8 cellular contexts compared by ENCODE assay signal in genomic region chr5:66864240-66864884, GRCh38.
DNase-seq lines count a peak whose midpoint lies in the region; ATAC-seq, FAIRE-seq and TF ChIP-seq lines count a peak whose summit lies in the region.

No MANE protein-coding gene starts in this region.

- H3K27me3 Mint-ChIP-seq in activated naive CD8-positive, alpha-beta T cell treated with anti-CD3 and anti-CD28 coated beads, Interleukin-2, amount 10 ng/mL, durations not matched to agents 7 days and 5 days, result peaks cover 20% of the 10 kb centered on the region
- H3K27me3 Mint-ChIP-seq in activated naive CD8-positive, alpha-beta T cell treated with anti-CD3 and anti-CD28 coated beads for 36 hours, result peaks cover 54% of the 10 kb centered on the region
- H3K27me3 Mint-ChIP-seq in mesothelial cell of epicardium (ENCODE audit: low read depth), result no peaks in the 10 kb centered on the region

- H3K27ac ChIP-seq in PC-9 (no peak overlapping the region), small intestine (ENCODE audit: low read depth in 1 of 2, low read length in 1 of 2) (no peak overlapping the region), aorta (ENCODE audit: low read depth in 1 of 2, low read length in 2 of 2) (no peak overlapping the region)

- 72 to 78% (median 75%) methylated on average over 10 of the region's 10 CpGs for WGBS in small intestine, 3 donors
- WGBS in aorta, 2 donors, result 80% methylated on average over 10 of the region's 10 CpGs

- H3K27ac Mint-ChIP-seq in activated naive CD8-positive, alpha-beta T cell treated with anti-CD3 and anti-CD28 coated beads, Interleukin-2, amount 10 ng/mL, durations not matched to agents 7 days and 5 days, result no peak overlapping the region
- no peak overlapping the region for H3K27ac Mint-ChIP-seq in activated naive CD8-positive, alpha-beta T cell treated with anti-CD3 and anti-CD28 coated beads for 36 hours
- H3K27ac Mint-ChIP-seq in mesothelial cell of epicardium, result no peak overlapping the region

- H3K9me2 ChIP-seq in PC-9 (ENCODE audit: insufficient read depth), result no peaks in the 10 kb centered on the region

- no peaks in the 10 kb centered on the region for H3K36me3 Mint-ChIP-seq in activated naive CD8-positive, alpha-beta T cell treated with anti-CD3 and anti-CD28 coated beads, Interleukin-2, amount 10 ng/mL, durations not matched to agents 7 days and 5 days
- H3K36me3 Mint-ChIP-seq in activated naive CD8-positive, alpha-beta T cell treated with anti-CD3 and anti-CD28 coated beads for 36 hours, result peaks cover 1% of the 10 kb centered on the region
- no peaks in the 10 kb centered on the region for H3K36me3 Mint-ChIP-seq in mesothelial cell of epicardium

- no peaks in the 10 kb centered on the region for H3K9me3 Mint-ChIP-seq in activated naive CD8-positive, alpha-beta T cell treated with anti-CD3 and anti-CD28 coated beads, Interleukin-2, amount 10 ng/mL, durations not matched to agents 7 days and 5 days
- H3K9me3 Mint-ChIP-seq in activated naive CD8-positive, alpha-beta T cell treated with anti-CD3 and anti-CD28 coated beads for 36 hours, result no peaks in the 10 kb centered on the region
- no peaks in the 10 kb centered on the region for H3K9me3 Mint-ChIP-seq in mesothelial cell of epicardium

- H3K4me2 ChIP-seq in PC-9, result no peak overlapping the region

- H3K4me1 ChIP-seq in PC-9 (replicated peaks; ENCODE audit: insufficient read depth) (peaks cover 19% of the 10 kb centered on the region), small intestine (ENCODE audit: control insufficient read depth in 2 of 2, insufficient read depth in 1 of 2, low read depth in 1 of 2, low read length in 1 of 2) (no peaks in the 10 kb centered on the region), aorta (ENCODE audit: control insufficient read depth in 1 of 2, insufficient read depth in 2 of 2, low read length in 2 of 2) (no peaks in the 10 kb centered on the region)

- H3K4me1 Mint-ChIP-seq in activated naive CD8-positive, alpha-beta T cell treated with anti-CD3 and anti-CD28 coated beads, Interleukin-2, amount 10 ng/mL, durations not matched to agents 7 days and 5 days, result peaks cover 3% of the 10 kb centered on the region
- no peaks in the 10 kb centered on the region for H3K4me1 Mint-ChIP-seq in activated naive CD8-positive, alpha-beta T cell treated with anti-CD3 and anti-CD28 coated beads for 36 hours
- H3K4me1 Mint-ChIP-seq in mesothelial cell of epicardium, result peaks cover 58% of the 10 kb centered on the region

- H3K9me3 ChIP-seq in PC-9 (ENCODE audit: insufficient read depth, low read depth) (no peaks in the 10 kb centered on the region), small intestine (ENCODE audit: control insufficient read depth, low read depth) (no peaks in the 10 kb centered on the region), aorta (ENCODE audit: control insufficient read depth, low read length) (no peaks in the 10 kb centered on the region)

- intact Hi-C loops in PC-9 (cut with micrococcal nuclease; ENCODE audit: unreplicated experiment), result loop anchor here (2.0 kb wide), 2 partner anchors 50 to 694 kb away; no protein-coding TSS in a partner anchor
- intact Hi-C loops in aorta (cut with DNase I), result no loop called here

- POLR2A ChIA-PET in activated naive CD8-positive, alpha-beta T cell treated with anti-CD3 and anti-CD28 coated beads, Interleukin-2, amount 10 ng/mL, durations not matched to agents 7 days and 5 days (lab: Charles Lee), result no interaction called here
- POLR2A ChIA-PET in PC-9 (lab: Charles Lee; ENCODE audit: unreplicated experiment), result no interaction called here

- H3K4me3 Mint-ChIP-seq in activated naive CD8-positive, alpha-beta T cell treated with anti-CD3 and anti-CD28 coated beads, Interleukin-2, amount 10 ng/mL, durations not matched to agents 7 days and 5 days, result no peak overlapping the region
- no peak overlapping the region for H3K4me3 Mint-ChIP-seq in activated naive CD8-positive, alpha-beta T cell treated with anti-CD3 and anti-CD28 coated beads for 36 hours
- H3K4me3 Mint-ChIP-seq in mesothelial cell of epicardium, result no peak overlapping the region

- no TSS peak for BruUV-seq in PC-9 (replicated peaks; lab: Mats Ljungman, UMichigan)

- H3F3A ChIP-seq in PC-9 (ENCODE audit: insufficient read depth, low read depth), result peaks cover 8% of the 10 kb centered on the region; the same call in 1 of the 2 replicates

- peak; percentile 58 for ATAC-seq in activated naive CD8-positive, alpha-beta T cell treated with anti-CD3 and anti-CD28 coated beads, Interleukin-2, amount 10 ng/mL, durations not matched to agents 7 days and 5 days (ENCODE audit: low read depth)
- ATAC-seq in HG02938 (IDR thresholded peaks at IDR 0.05; ENCODE audit: unreplicated experiment), result no peak
- ATAC-seq in aorta (ENCODE audit: low FRiP score), result no peak

- H3K36me3 ChIP-seq in PC-9 (ENCODE audit: low read depth) (no peaks in the 10 kb centered on the region), small intestine (ENCODE audit: control insufficient read depth in 2 of 2, insufficient read depth in 2 of 2, low read length in 2 of 2) (no peaks in the 10 kb centered on the region), aorta (ENCODE audit: control insufficient read depth in 1 of 2, insufficient read depth in 2 of 2, low read length in 1 of 2) (no peaks in the 10 kb centered on the region)

- CTCF ChIA-PET in PC-9 (lab: Charles Lee), result no interaction called here

- no peaks in the 10 kb centered on the region for H4K20me1 ChIP-seq in PC-9 (ENCODE audit: insufficient read depth)

- no peak for TF ChIP-seq POLR2A in erythroblast (IDR thresholded peaks at IDR 0.05; ENCODE audit: low read length)

- no peak overlapping the region for H3K4me3 ChIP-seq in PC-9
- no peak overlapping the region for H3K4me3 ChIP-seq in small intestine (ENCODE audit: low read depth in 1 of 2, low read length in 2 of 2)
- H3K4me3 ChIP-seq in aorta (ENCODE audit: low read length in 2 of 2), result no peak overlapping the region

- no peak for FAIRE-seq in small intestine (lab: Jason Lieb, UNC)

- no peaks in the 10 kb centered on the region for H3K79me2 ChIP-seq in PC-9 (ENCODE audit: low read depth)

- H3K27me3 ChIP-seq in PC-9 (ENCODE audit: insufficient read depth, low read depth), result no peaks in the 10 kb centered on the region
- H3K27me3 ChIP-seq in small intestine (ENCODE audit: control insufficient read depth in 2 of 2, insufficient read depth in 2 of 2, low read length in 2 of 2), result no peaks in the 10 kb centered on the region
- H3K27me3 ChIP-seq in aorta (ENCODE audit: control insufficient read depth in 1 of 2, insufficient read depth in 2 of 2, low read length in 1 of 2), result no peaks in the 10 kb centered on the region

- H2AFZ ChIP-seq in PC-9, result no peak overlapping the region

- no peak for DNase-seq in activated naive CD8-positive, alpha-beta T cell treated with anti-CD3 and anti-CD28 coated beads, Interleukin-2, amount 10 ng/mL, durations not matched to agents 7 days and 5 days
- DNase-seq in activated naive CD8-positive, alpha-beta T cell treated with anti-CD3 and anti-CD28 coated beads for 36 hours, result no peak
- DNase-seq in PC-9 (peak in 1 of 2 experiments; percentile 25), erythroblast (lab: John Stamatoyannopoulos, UW) (peak; percentile 18 to 42), small intestine (peak; percentile 5), mesothelial cell of epicardium (ENCODE audit: low spot score in 2 of 2, unreplicated experiment in 2 of 2) (no peak), aorta (no peak)

- TF ChIP-seq CTCF in PC-9 (conservative IDR thresholded peaks at IDR 0.05) (peak; percentile 80), mesothelial cell of epicardium (IDR thresholded peaks at IDR 0.05; ENCODE audit: unreplicated experiment) (no peak)

Comparison
In these comparisons a context has a peak if more than half of its experiments do, and no peak if none do; other contexts are left out.
1. DNase-seq: peak in erythroblast (2 of 2) and small intestine (single experiment); none in activated naive CD8-positive, alpha-beta T cell treated with anti-CD3 and anti-CD28 coated beads, Interleukin-2, amount 10 ng/mL, durations not matched to agents 7 days and 5 days (single experiment), activated naive CD8-positive, alpha-beta T cell treated with anti-CD3 and anti-CD28 coated beads for 36 hours (single experiment), mesothelial cell of epicardium (0 of 2) and aorta (0 of 2).